Comparison of ENCODE assay signal across 23 cellular contexts in the genomic region with DNA sequence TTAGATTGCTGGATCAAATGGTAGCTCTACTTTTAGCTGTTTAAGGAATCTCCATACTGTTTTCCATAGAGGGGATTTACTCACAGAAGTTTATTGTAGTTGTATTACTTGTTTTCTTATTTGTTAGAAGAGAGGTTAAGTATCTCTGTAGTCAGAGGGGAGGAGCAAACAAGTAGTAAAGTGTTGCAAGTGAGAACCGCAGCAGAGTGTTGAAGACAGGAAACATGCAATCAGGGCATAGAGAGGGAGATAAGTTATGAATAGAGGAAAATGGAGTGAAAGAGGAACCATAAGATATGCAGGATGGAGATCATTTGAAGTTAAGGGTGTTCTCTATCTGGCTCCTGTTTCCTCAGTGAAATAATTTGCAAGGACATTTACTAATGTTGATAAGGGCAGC.
"Had no signal": no experiment of that assay in that cellular context is flagged by ENCODE, and none has a peak within 500 bp of the region (broad histone marks: within the 10 kb centered on the region; RNA-seq: fewer than 3 reads in every experiment).

No MANE protein-coding gene starts in this region.

- H3K27ac ChIP-seq: body of pancreas, cardiac muscle cell, heart left ventricle, tibial artery, WERI-Rb-1 had no signal

- H3K4me1 ChIP-seq: body of pancreas, heart left ventricle, tibial artery had no signal

- H3K4me1 Mint-ChIP-seq: activated CD4-positive, alpha-beta T cell treated with anti-CD3 and anti-CD28 coated beads, Interleukin-2, amount 10 ng/mL, durations not matched to agents 7 days and 5 days; activated CD8-positive, alpha-beta memory T cell treated with anti-CD3 and anti-CD28 coated beads, Interleukin-2, amount 10 ng/mL, durations not matched to agents 7 days and 5 days; activated naive CD4-positive, alpha-beta T cell treated with anti-CD3 and anti-CD28 coated beads, Interleukin-2, amount 50 U/mL, for 24 hours; natural killer cell; stimulated activated effector memory CD8-positive, alpha-beta T cell treated with anti-CD3 and anti-CD28 coated beads, Interleukin-12 subunit alpha, Interleukin-12 subunit beta, amount 100 ng/mL, for 72 hours; stimulated activated naive CD8-positive, alpha-beta T cell treated with anti-CD3 and anti-CD28 coated beads, Interleukin-15, amount 100 ng/mL, for 72 hours had no signal

- H3K36me3 Mint-ChIP-seq: activated CD8-positive, alpha-beta memory T cell treated with anti-CD3 and anti-CD28 coated beads, Interleukin-2, amount 10 ng/mL, durations not matched to agents 7 days and 5 days; activated naive CD4-positive, alpha-beta T cell treated with anti-CD3 and anti-CD28 coated beads, Interleukin-2, amount 50 U/mL, for 24 hours; stimulated activated effector memory CD8-positive, alpha-beta T cell treated with anti-CD3 and anti-CD28 coated beads, Interleukin-12 subunit alpha, Interleukin-12 subunit beta, amount 100 ng/mL, for 72 hours had no signal

- H3K27me3 Mint-ChIP-seq: activated CD4-positive, alpha-beta T cell treated with anti-CD3 and anti-CD28 coated beads, Interleukin-2, amount 10 ng/mL, durations not matched to agents 7 days and 5 days; activated CD8-positive, alpha-beta memory T cell treated with anti-CD3 and anti-CD28 coated beads, Interleukin-2, amount 10 ng/mL, durations not matched to agents 7 days and 5 days; activated CD8-positive, alpha-beta T cell treated with anti-CD3 and anti-CD28 coated beads for 36 hours; activated naive CD4-positive, alpha-beta T cell treated with anti-CD3 and anti-CD28 coated beads, Interleukin-2, amount 50 U/mL, for 24 hours; stimulated activated naive CD8-positive, alpha-beta T cell treated with anti-CD3 and anti-CD28 coated beads, Interleukin-15, amount 100 ng/mL, for 72 hours had no signal

- H3K4me3 Mint-ChIP-seq: activated CD4-positive, alpha-beta T cell treated with anti-CD3 and anti-CD28 coated beads, Interleukin-2, amount 10 ng/mL, durations not matched to agents 7 days and 5 days; activated CD8-positive, alpha-beta memory T cell treated with anti-CD3 and anti-CD28 coated beads, Interleukin-2, amount 10 ng/mL, durations not matched to agents 7 days and 5 days; activated CD8-positive, alpha-beta T cell treated with anti-CD3 and anti-CD28 coated beads for 36 hours; activated naive CD4-positive, alpha-beta T cell treated with anti-CD3 and anti-CD28 coated beads, Interleukin-2, amount 50 U/mL, for 24 hours; activated T-helper 1 cell treated with anti-CD3 and anti-CD28 coated beads, Interleukin-12 subunit alpha, Interleukin-12 subunit beta, Interleukin-2, Interleukin-4 antibody, amounts not matched to agents 30 ng/mL and 10 ng/mL and 1 ng/mL, durations not matched to agents 14 hours and 24 hours and 36 hours; natural killer cell; stimulated activated effector memory CD8-positive, alpha-beta T cell treated with anti-CD3 and anti-CD28 coated beads, Interleukin-12 subunit alpha, Interleukin-12 subunit beta, amount 100 ng/mL, for 72 hours; stimulated activated naive CD8-positive, alpha-beta T cell treated with anti-CD3 and anti-CD28 coated beads, Interleukin-15, amount 100 ng/mL, for 72 hours had no signal

- H3K36me3 ChIP-seq: cardiac muscle cell, heart left ventricle, tibial artery, WERI-Rb-1 had no signal

- H3K4me3 ChIP-seq: body of pancreas, cardiac muscle cell, heart left ventricle, tibial artery had no signal

- ATAC-seq: activated CD8-positive, alpha-beta memory T cell treated with anti-CD3 and anti-CD28 coated beads, Interleukin-2, amount 10 ng/mL, durations not matched to agents 7 days and 5 days; activated CD8-positive, alpha-beta T cell treated with anti-CD3 and anti-CD28 coated beads for 36 hours; body of pancreas; heart left ventricle; left cardiac atrium; natural killer cell; sciatic nerve; stimulated activated effector memory CD8-positive, alpha-beta T cell treated with anti-CD3 and anti-CD28 coated beads, Interleukin-12 subunit alpha, Interleukin-12 subunit beta, amount 100 ng/mL, for 72 hours; stimulated activated naive CD8-positive, alpha-beta T cell treated with anti-CD3 and anti-CD28 coated beads, Interleukin-15, amount 100 ng/mL, for 72 hours had no signal

- H3K27ac Mint-ChIP-seq: activated CD4-positive, alpha-beta T cell treated with anti-CD3 and anti-CD28 coated beads, Interleukin-2, amount 10 ng/mL, durations not matched to agents 7 days and 5 days; activated CD8-positive, alpha-beta memory T cell treated with anti-CD3 and anti-CD28 coated beads, Interleukin-2, amount 10 ng/mL, durations not matched to agents 7 days and 5 days; activated CD8-positive, alpha-beta T cell treated with anti-CD3 and anti-CD28 coated beads for 36 hours; activated naive CD4-positive, alpha-beta T cell treated with anti-CD3 and anti-CD28 coated beads, Interleukin-2, amount 50 U/mL, for 24 hours; activated T-helper 1 cell treated with anti-CD3 and anti-CD28 coated beads, Interleukin-12 subunit alpha, Interleukin-12 subunit beta, Interleukin-2, Interleukin-4 antibody, amounts not matched to agents 30 ng/mL and 10 ng/mL and 1 ng/mL, durations not matched to agents 14 hours and 24 hours and 36 hours; natural killer cell; stimulated activated effector memory CD8-positive, alpha-beta T cell treated with anti-CD3 and anti-CD28 coated beads, Interleukin-12 subunit alpha, Interleukin-12 subunit beta, amount 100 ng/mL, for 72 hours; stimulated activated naive CD8-positive, alpha-beta T cell treated with anti-CD3 and anti-CD28 coated beads, Interleukin-15, amount 100 ng/mL, for 72 hours had no signal

- DNase-seq: activated CD4-positive, alpha-beta T cell treated with anti-CD3 and anti-CD28 coated beads, Interleukin-2, amount 10 ng/mL, durations not matched to agents 7 days and 5 days; activated CD4-positive, CD25-positive, alpha-beta regulatory T cell treated with anti-CD3 and anti-CD28 coated beads, Interleukin-2, amount 50 U/mL, for 72 hours; activated CD8-positive, alpha-beta memory T cell treated with anti-CD3 and anti-CD28 coated beads, Interleukin-2, amount 10 ng/mL, durations not matched to agents 7 days and 5 days; activated CD8-positive, alpha-beta T cell treated with anti-CD3 and anti-CD28 coated beads for 36 hours; activated gamma-delta T cell; activated T-cell treated with anti-CD3 and anti-CD28 coated beads for 4 hours; anterior cingulate cortex; body of pancreas; heart left ventricle; islet precursor cell; left cardiac atrium; midbrain; natural killer cell; small intestine; stimulated activated CD4-positive, alpha-beta T cell treated with anti-CD3 and anti-CD28 coated beads, Interleukin-2, amount 100 ng/mL, for 24 hours; stimulated activated naive CD8-positive, alpha-beta T cell treated with anti-CD3 and anti-CD28 coated beads, Interleukin-15, amount 100 ng/mL, for 72 hours; tibial artery; WERI-Rb-1 had no signal

- H3K27me3 ChIP-seq: body of pancreas, cardiac muscle cell, heart left ventricle, tibial artery had no signal

- H3K9me3 ChIP-seq: body of pancreas, tibial artery had no signal
